ENCODE assay signal across 8 cellular contexts in genomic region chr6:31070711-31071197, GRCh38. TPM values are rescaled to one million over a fixed set of nuclear protein-coding genes. Genes with fewer than 3 reads are reported as not detected.
DNase-seq lines count a peak whose midpoint lies in the region; ATAC-seq and TF ChIP-seq lines count a peak whose summit lies in the region.

No MANE protein-coding gene starts in this region.

- in situ Hi-C loops in mammary epithelial cell (cut with MboI; ENCODE audit: low sequenced_read_pairs in 2 of 2): no loop called here

- H4K20me1 ChIP-seq in mammary epithelial cell (ENCODE audit: insufficient read depth, low read length): no peaks in the 10 kb centered on the region

- intact Hi-C loops in mammary epithelial cell (cut with micrococcal nuclease) (loop anchor here (1.0 to 5.0 kb wide), 8 partner anchors 16 to 328 kb away; partner anchors contain the start of genes FLOT1 and IER3), right lobe of liver (cut with DNase I) (no loop called here), aorta (cut with DNase I) (loop anchor here in 1 of 2 donors (5.0 kb wide), 1 partner anchor 153 kb away; no protein-coding TSS in a partner anchor)

- peak; percentile 37 to 83 (median 56) for ATAC-seq in right lobe of liver
- ATAC-seq in aorta (ENCODE audit: low FRiP score): no peak

- H3K4me3 ChIP-seq in GM06990 (replicated peaks; ENCODE audit: low read depth, low read length) (no peak overlapping the region), mammary epithelial cell (replicated peaks in 1 of 3; ENCODE audit: insufficient read depth in 1 of 3, low read depth in 2 of 3, low read length in 3 of 3) (no peak overlapping the region), right lobe of liver (no peak overlapping the region), aorta (ENCODE audit: low read length in 2 of 2) (no peak overlapping the region)

- peak; percentile 49 for TF ChIP-seq CTCF in GM06990 (IDR thresholded peaks at IDR 0.05; ENCODE audit: insufficient read depth, low read length, poor library complexity, severe bottlenecking)
- TF ChIP-seq CTCF in mammary epithelial cell (conservative IDR thresholded peaks at IDR 0.05 in 1 of 2, IDR thresholded peaks at IDR 0.05 in 1 of 2; ENCODE audit: extremely low read depth in 1 of 2, insufficient read depth in 1 of 2, low read depth in 1 of 2, low read length in 2 of 2): peak; percentile 87 to 93
- TF ChIP-seq CTCF in right lobe of liver (IDR thresholded peaks at IDR 0.05): peak in 3 of 4 donors; percentile 7 to 32 (median 31)

- no peak overlapping the region for H3K9ac ChIP-seq in mammary epithelial cell (ENCODE audit: insufficient read depth, low read length)

- dilution Hi-C loops in mammary epithelial cell (cut with HindIII; ENCODE audit: low sequenced_read_pairs): loop anchor here (5.0 to 10.0 kb wide), 7 partner anchors 42 to 476 kb away; partner anchors contain the start of genes C6orf15, PPP1R18 and PSORS1C1

- CTCF ChIA-PET in mammary epithelial cell (lab: Charles Lee; ENCODE audit: low non-redundant PET): interaction anchor here (0.6 to 1.3 kb wide), 13 partner anchors 9 to 617 kb away, joined by 3 to 42 read pairs (median 5); partner anchors contain the start of genes GTF2H4 and VARS2

- no peak for TF ChIP-seq POLR2A in right lobe of liver (IDR thresholded peaks at IDR 0.05)

- H3K27ac ChIP-seq in mammary epithelial cell (ENCODE audit: insufficient read depth, low read depth, low read length) (no peak overlapping the region), right lobe of liver (no peak overlapping the region), aorta (ENCODE audit: low read depth in 1 of 2, low read length in 2 of 2) (no peak overlapping the region)

- BruUV-seq in mammary epithelial cell (replicated peaks; lab: Mats Ljungman, UMichigan): no TSS peak

- no peaks in the 10 kb centered on the region for H3K36me3 ChIP-seq in GM06990 (ENCODE audit: control insufficient read depth, insufficient read depth, low read length)
- no peaks in the 10 kb centered on the region for H3K36me3 ChIP-seq in mammary epithelial cell (ENCODE audit: insufficient read depth, low read length)
- H3K36me3 ChIP-seq in right lobe of liver: no peaks in the 10 kb centered on the region
- H3K36me3 ChIP-seq in aorta (ENCODE audit: control insufficient read depth in 1 of 2, insufficient read depth in 2 of 2, low read length in 1 of 2): no peaks in the 10 kb centered on the region

- peak overlapping the region; percentile 62 for H2AFZ ChIP-seq in mammary epithelial cell (ENCODE audit: low read depth, low read length)

- no peaks in the 10 kb centered on the region for H3K79me2 ChIP-seq in mammary epithelial cell (ENCODE audit: insufficient read depth, low read length)

- H3K9me3 ChIP-seq in mammary epithelial cell (replicated peaks; ENCODE audit: insufficient read depth, low read length) (no peaks in the 10 kb centered on the region), right lobe of liver (no peaks in the 10 kb centered on the region), aorta (ENCODE audit: control insufficient read depth, low read length) (no peaks in the 10 kb centered on the region)

- peaks cover 4% of the 10 kb centered on the region for H3K4me1 ChIP-seq in mammary epithelial cell (ENCODE audit: insufficient read depth, low read length)
- H3K4me1 ChIP-seq in right lobe of liver: peaks cover 0 to 6% (median 0%) of the 10 kb centered on the region in 4 donors
- no peaks in the 10 kb centered on the region for H3K4me1 ChIP-seq in aorta (ENCODE audit: control insufficient read depth in 1 of 2, insufficient read depth in 2 of 2, low read length in 2 of 2)

- no peaks in the 10 kb centered on the region for H3K27me3 ChIP-seq in GM06990 (replicated peaks; ENCODE audit: control insufficient read depth, insufficient read depth, low read length)
- no peaks in the 10 kb centered on the region for H3K27me3 ChIP-seq in mammary epithelial cell (ENCODE audit: insufficient read depth, low read length)
- H3K27me3 ChIP-seq in right lobe of liver: no peaks in the 10 kb centered on the region
- H3K27me3 ChIP-seq in aorta (ENCODE audit: control insufficient read depth in 1 of 2, insufficient read depth in 2 of 2, low read length in 1 of 2): no peaks in the 10 kb centered on the region

- no peak for DNase-seq in GM06990 (ENCODE audit: extremely low read depth, insufficient read length)
- peak; percentile 15 for DNase-seq in NAMALWA (ENCODE audit: low spot score)
- DNase-seq in mammary epithelial cell: peak; percentile 74
- DNase-seq in right lobe of liver: no peak
- no peak for DNase-seq in UCSD-AML1 (lab: John Stamatoyannopoulos, UW; ENCODE audit: unreplicated experiment)
- no peak for DNase-seq in SKM-1 (lab: John Stamatoyannopoulos, UW; ENCODE audit: unreplicated experiment)
- no peak for DNase-seq in activated naive CD4-positive, alpha-beta T cell (lab: John Stamatoyannopoulos, UW)
- DNase-seq in aorta: no peak

- no peak overlapping the region for H3K4me2 ChIP-seq in mammary epithelial cell (ENCODE audit: insufficient read depth, low read depth, low read length)

- WGBS in mammary epithelial cell (ENCODE audit: low coverage, missing lambda C conversion rate): 21% methylated on average over 6 of the region's 6 CpGs
- WGBS in right lobe of liver (ENCODE audit: insufficient coverage, low coverage, low lambda C conversion rate, missing lambda C conversion rate): 33% methylated on average over 3 of the region's 6 CpGs
- 27 to 32% methylated on average over 6 of the region's 6 CpGs for WGBS in aorta, 2 donors

RNA-seq across cellular contexts. Expression of gene C6orf15, which starts 41.6 kb away (rescaled TPM):
- 1 to 10 TPM in 1 of 2 donors, not detected in 1; 9.3 TPM for total RNA-seq in mammary epithelial cell
- polyA plus RNA-seq in mammary epithelial cell: 0.24 TPM
- polyA minus RNA-seq in mammary epithelial cell: not detected
- total RNA-seq in right lobe of liver: not detected
- not detected for total RNA-seq in aorta
- polyA plus RNA-seq in aorta: not detected

RNA-seq across cellular contexts. Expression of gene PSORS1C1, which starts 43.8 kb away (rescaled TPM):
- total RNA-seq in mammary epithelial cell: 10 to 100 TPM in 1 of 2 donors, 1 to 10 TPM in 1; 3.7 to 19.6 TPM
- 3.3 TPM for polyA plus RNA-seq in mammary epithelial cell
- polyA minus RNA-seq in mammary epithelial cell: 6.3 TPM
- total RNA-seq in right lobe of liver: under 1 TPM in 2 of 6 experiments, not detected in 4; 0.07 to 0.42 TPM
- total RNA-seq in aorta: 1 to 10 TPM; 3.0 to 4.3 TPM
- polyA plus RNA-seq in aorta: 1 to 10 TPM; 1.6 to 6.8 TPM

RNA-seq across cellular contexts. Expression of gene CDSN, which starts 49.5 kb away (rescaled TPM):
- 1 to 10 TPM in 1 of 2 donors, under 1 TPM in 1; 0.80 to 1.2 TPM for total RNA-seq in mammary epithelial cell
- 2.8 TPM for polyA plus RNA-seq in mammary epithelial cell
- 4.7 TPM for polyA minus RNA-seq in mammary epithelial cell
- not detected for total RNA-seq in right lobe of liver
- total RNA-seq in aorta: not detected
- not detected for polyA plus RNA-seq in aorta

Comparison
In these comparisons a context has a peak if more than half of its experiments do, and no peak if none do; other contexts are left out.
1. DNase-seq: peak in NAMALWA (single experiment) and mammary epithelial cell (single experiment); none in GM06990 (single experiment), right lobe of liver (0 of 3), UCSD-AML1 (single experiment), SKM-1 (single experiment), activated naive CD4-positive, alpha-beta T cell (0 of 4) and aorta (0 of 2).
2. CTCF ChIP-seq: peak in every context shown above with its lines; median percentile 90 in mammary epithelial cell; 49 in GM06990; 31 in right lobe of liver.